ENCODE assay signal across 2 cellular contexts in the genomic region with DNA sequence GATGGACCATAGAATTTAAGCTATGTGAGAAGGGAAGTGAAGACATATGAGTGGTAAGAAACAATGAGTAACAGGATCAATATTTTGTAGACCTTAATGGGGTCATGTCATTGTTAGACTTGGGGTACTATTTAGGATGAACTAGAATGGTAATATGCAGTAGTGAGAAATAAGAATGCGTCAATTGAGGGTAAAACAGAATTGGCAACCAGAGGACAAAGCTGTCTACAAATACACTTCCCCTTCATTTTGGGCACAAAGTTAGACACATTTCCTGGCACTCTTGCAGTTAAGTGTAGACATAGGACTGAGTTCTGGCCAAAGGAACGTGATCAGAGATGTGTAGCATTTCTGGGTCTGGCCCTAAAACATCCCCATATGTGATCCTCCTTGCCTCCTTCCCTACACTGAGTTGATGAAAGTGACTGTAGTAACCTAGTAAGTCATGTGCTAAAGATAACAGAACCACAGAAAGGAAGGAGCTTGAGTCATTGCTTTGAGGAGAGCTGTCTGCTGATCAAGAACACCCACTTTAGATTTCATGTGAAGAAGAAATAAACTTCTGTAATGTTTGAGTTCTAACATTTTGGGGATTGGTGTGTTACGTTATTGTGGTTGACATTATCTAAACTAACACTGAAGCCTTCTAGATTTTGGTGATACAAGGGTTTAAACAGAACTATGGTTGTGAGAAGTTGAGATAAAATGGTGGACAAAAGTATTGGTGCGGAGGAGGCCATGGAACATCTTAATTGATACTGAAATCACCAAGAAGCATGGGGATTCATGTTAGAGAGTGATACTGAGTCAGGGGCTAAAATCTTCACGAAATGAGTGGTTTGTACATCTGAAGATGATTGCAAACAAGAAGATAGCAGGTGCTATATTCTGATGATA.
TF ChIP-seq lines count a peak whose summit lies in the region.

No MANE protein-coding gene starts in this region.

TF ChIP-seq in IMR-90, 13 proteins besides CTCF, POLR2A, EP300 and RAD21:
- TF ChIP-seq FOS (IDR thresholded peaks at IDR 0.05; ENCODE audit: low read depth, low read length) (0 out of 2 replicates have a peak, but pooled peaks have one; percentile 36), SMC3 (IDR thresholded peaks at IDR 0.05; ENCODE audit: low read depth, low read length) (no peak), RFX5 (IDR thresholded peaks at IDR 0.05; ENCODE audit: low read depth, low read length) (no peak), MXI1 (IDR thresholded peaks at IDR 0.05; ENCODE audit: borderline replicate concordance, low read depth, low read length) (no peak), ELK1 (IDR thresholded peaks at IDR 0.05; ENCODE audit: borderline replicate concordance, low read depth, low read length) (no peak), USF2 (IDR thresholded peaks at IDR 0.05; ENCODE audit: low read depth, low read length) (peak; percentile 46; the same call in 1 of the 2 replicates), RCOR1 (IDR thresholded peaks at IDR 0.05; ENCODE audit: insufficient replicate concordance, low read length) (no peak), CEBPB (IDR thresholded peaks at IDR 0.05; ENCODE audit: low read depth, low read length) (peak; percentile 0; the same call in 1 of the 2 replicates), NFE2L2 (IDR thresholded peaks at IDR 0.05; ENCODE audit: low read depth, low read length) (no peak), BHLHE40 (IDR thresholded peaks at IDR 0.05; ENCODE audit: low read depth, low read length) (peak; percentile 85), MAFK (IDR thresholded peaks at IDR 0.05; ENCODE audit: low read depth, low read length) (no peak), CHD1 (IDR thresholded peaks at IDR 0.05; ENCODE audit: low read depth, low read length) (no peak), MAZ (IDR thresholded peaks at IDR 0.05; ENCODE audit: borderline replicate concordance, low read depth, low read length) (no peak)

TF ChIP-seq in GM12878, 131 proteins besides CTCF, POLR2A, EP300 and RAD21:
- TF ChIP-seq RUNX3 (IDR thresholded peaks at IDR 0.05; ENCODE audit: low read length), result peak; percentile 14; the same call in 1 of the 2 replicates
- no peak for TF ChIP-seq KDM1A (IDR thresholded peaks at IDR 0.05; ENCODE audit: borderline replicate concordance)
